ENCODE assay signal across 10 cellular contexts in the genomic region with DNA sequence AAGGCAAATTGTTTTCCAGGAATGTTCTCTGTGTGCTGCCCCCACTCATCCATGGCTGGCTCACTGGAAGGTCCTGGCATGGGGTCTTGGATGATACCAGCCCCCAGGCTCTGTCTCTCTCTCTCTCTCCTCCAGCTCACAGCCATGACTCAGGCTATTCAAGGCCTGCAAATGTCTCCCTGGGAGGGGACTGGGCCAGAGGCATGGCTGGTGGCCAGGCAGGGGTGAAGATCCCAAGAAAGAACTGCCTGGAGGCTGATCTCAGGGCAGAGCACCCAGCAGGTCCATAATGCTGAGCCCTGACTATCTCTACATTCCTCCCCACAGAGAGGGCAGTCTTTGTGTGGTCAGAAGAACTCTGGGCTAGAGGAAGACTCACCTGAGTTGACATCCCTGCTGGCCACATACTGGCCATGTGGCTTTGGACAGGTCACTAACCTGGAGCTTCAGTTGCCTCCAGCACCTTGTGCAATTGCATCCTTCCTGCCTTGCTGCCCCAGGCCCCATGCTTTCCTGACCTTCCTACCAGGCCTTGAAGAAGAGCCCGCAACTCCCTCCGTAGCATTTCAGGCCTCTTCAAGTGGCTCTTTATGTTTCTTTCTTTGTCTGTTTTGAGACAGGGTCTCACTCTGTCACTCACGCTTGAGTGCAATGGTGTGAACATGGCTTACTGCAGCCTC.
A peak's percentile ranks its signal among the peaks of the same experiment; 100 is the strongest.
DNase-seq lines count a peak whose midpoint lies in the region; ATAC-seq and TF ChIP-seq lines count a peak whose summit lies in the region.
"Had no signal": no experiment of that assay in that cellular context is flagged by ENCODE, and none has a peak within 500 bp of the region (broad histone marks: within the 10 kb centered on the region; RNA-seq: fewer than 3 reads in every experiment).

No MANE protein-coding gene starts in this region.

- H3K4me3 ChIP-seq in tibial nerve, result no peak overlapping the region

- H3K27me3 ChIP-seq in tibial nerve, result no peaks in the 10 kb centered on the region

- H3K27ac ChIP-seq in tibial nerve, result peak overlapping the region; percentile 16 to 91 (median 78)

- WGBS in tibial nerve, 2 donors, result 76 to 91% methylated on average over 3 of the region's 3 CpGs

- no peak for TF ChIP-seq CTCF in tibial nerve (IDR thresholded peaks at IDR 0.05)

- TF ChIP-seq POLR2A in tibial nerve (IDR thresholded peaks at IDR 0.05), result no peak

- H3K9me3 ChIP-seq in tibial nerve, result no peaks in the 10 kb centered on the region

- peak; percentile 94 for DNase-seq in M059J (ENCODE audit: low read depth)
- DNase-seq in dedifferentiated amniotic fluid mesenchymal stem cell (ENCODE audit: extremely low spot score), result peak; percentile 20
- peak; percentile 20 to 72 for DNase-seq in lung microvascular endothelial cell (ENCODE audit: low read depth in 2 of 2)
- no peak for DNase-seq in tibial nerve (ENCODE audit: low spot score in 2 of 2)
- DNase-seq in mucosa of gallbladder (ENCODE audit: low spot score), result no peak
- no peak for DNase-seq in NCI-H1930 (lab: John Stamatoyannopoulos, UW)
- DNase-seq: activated T-cell treated with anti-CD3 and anti-CD28 coated beads, Interleukin-2, amount 50 U/mL, for 48 hours; H9 had no signal

- TF ChIP-seq EP300 in tibial nerve (IDR thresholded peaks at IDR 0.05), result no peak

- peaks cover 0 to 84% (median 54%) of the 10 kb centered on the region in 4 donors for H3K4me1 ChIP-seq in tibial nerve

- H3K36me3 ChIP-seq in tibial nerve, result no peaks in the 10 kb centered on the region

- ATAC-seq in GM21576 (IDR thresholded peaks at IDR 0.05; ENCODE audit: unreplicated experiment) (no peak), GM21423 (IDR thresholded peaks at IDR 0.05; ENCODE audit: unreplicated experiment) (no peak)

Comparison
In these comparisons a context has a peak if more than half of its experiments do, and no peak if none do; other contexts are left out.
1. DNase-seq: peak in M059J (single experiment), dedifferentiated amniotic fluid mesenchymal stem cell (single experiment) and lung microvascular endothelial cell (2 of 2); none in tibial nerve (0 of 2), mucosa of gallbladder (single experiment) and NCI-H1930 (0 of 2).